1 cellular context compared by ENCODE assay signal in genomic region chr7:116630932-116631449, GRCh38.
TF ChIP-seq lines count a peak whose summit lies in the region.

No MANE protein-coding gene starts in this region.

TF ChIP-seq in HEK293, 187 proteins besides CTCF, POLR2A, EP300 and RAD21 (continued from another document):
- no peak for TF ChIP-seq ZNF404 (tag by site-specific recombination; IDR thresholded peaks at IDR 0.05)
- no peak for TF ChIP-seq ZNF350 (tag by site-specific recombination; IDR thresholded peaks at IDR 0.05)
- TF ChIP-seq ZNF2 (tag by site-specific recombination; IDR thresholded peaks at IDR 0.05), result peak; percentile 27; the same call in 1 of the 2 replicates
- no peak; the same call in 1 of the 2 replicates for TF ChIP-seq ZNF639 (tag by site-specific recombination; IDR thresholded peaks at IDR 0.05)
- TF ChIP-seq TRIM28 (IDR thresholded peaks at IDR 0.05; ENCODE audit: borderline replicate concordance, low read length), result no peak
- no peak for TF ChIP-seq INSM2 (tag by site-specific recombination; IDR thresholded peaks at IDR 0.05)
- TF ChIP-seq OSR2 (tag by site-specific recombination; IDR thresholded peaks at IDR 0.05), result peak; percentile 80
- no peak for TF ChIP-seq ZNF580 (tag by site-specific recombination; IDR thresholded peaks at IDR 0.05)
- no peak for TF ChIP-seq ZNF433 (tag by site-specific recombination; IDR thresholded peaks at IDR 0.05; ENCODE audit: low read depth)
- TF ChIP-seq ZNF280D (tag by site-specific recombination; IDR thresholded peaks at IDR 0.05), result no peak
- TF ChIP-seq TCF7L2 (IDR thresholded peaks at IDR 0.05; ENCODE audit: borderline replicate concordance, low read depth, low read length), result no peak
- no peak for TF ChIP-seq GLIS1 (tag by site-specific recombination; IDR thresholded peaks at IDR 0.05)
- peak; percentile 25; the same call in 1 of the 2 replicates for TF ChIP-seq ZFP37 (tag by site-specific recombination; IDR thresholded peaks at IDR 0.05)
- TF ChIP-seq ZNF362 (tag by site-specific recombination; IDR thresholded peaks at IDR 0.05), result no peak
- TF ChIP-seq ZSCAN18 (tag by site-specific recombination; IDR thresholded peaks at IDR 0.05), result no peak
- peak; percentile 6; the same call in 1 of the 2 replicates for TF ChIP-seq ZBTB48 (tag by site-specific recombination; IDR thresholded peaks at IDR 0.05)
- no peak for TF ChIP-seq MYNN (tag by site-specific recombination; IDR thresholded peaks at IDR 0.05; ENCODE audit: borderline replicate concordance)
- TF ChIP-seq ZNF157 (tag by site-specific recombination; IDR thresholded peaks at IDR 0.05), result no peak
- peak; percentile 89 for TF ChIP-seq PRDM10 (tag by site-specific recombination; IDR thresholded peaks at IDR 0.05)
- no peak for TF ChIP-seq ZNF837 (tag by site-specific recombination; IDR thresholded peaks at IDR 0.05)
- TF ChIP-seq ZNF518A (tag by site-specific recombination; conservative IDR thresholded peaks at IDR 0.05; ENCODE audit: low read depth), result peak; percentile 29; the same call in 1 of the 2 replicates
- peak; percentile 47; the same call in 1 of the 2 replicates for TF ChIP-seq ZNF335 (tag by site-specific recombination; conservative IDR thresholded peaks at IDR 0.05)
- no peak for TF ChIP-seq ZNF311 (tag by site-specific recombination; IDR thresholded peaks at IDR 0.05; ENCODE audit: borderline replicate concordance)
- peak; percentile 55 for TF ChIP-seq ATF2 (tag by site-specific recombination; IDR thresholded peaks at IDR 0.05; ENCODE audit: low read depth)
- TF ChIP-seq SCRT2 (tag by site-specific recombination; IDR thresholded peaks at IDR 0.05), result peak; percentile 68
- TF ChIP-seq ZNF629 (tag by site-specific recombination; IDR thresholded peaks at IDR 0.05), result peak; percentile 97
- TF ChIP-seq ZNF10 (tag by site-specific recombination; IDR thresholded peaks at IDR 0.05), result peak; percentile 63; the same call in 1 of the 2 replicates
- TF ChIP-seq ZBTB8A (tag by site-specific recombination; IDR thresholded peaks at IDR 0.05), result no peak
- TF ChIP-seq ZNF48 (tag by site-specific recombination; IDR thresholded peaks at IDR 0.05), result no peak
- no peak for TF ChIP-seq ZNF555 (tag by site-specific recombination; conservative IDR thresholded peaks at IDR 0.05)
- TF ChIP-seq ZNF626 (tag by site-specific recombination; IDR thresholded peaks at IDR 0.05), result no peak
- peak; percentile 92 for TF ChIP-seq ZNF600 (tag by site-specific recombination; IDR thresholded peaks at IDR 0.05)
- no peak for TF ChIP-seq GLI2 (tag by site-specific recombination; IDR thresholded peaks at IDR 0.05; ENCODE audit: borderline replicate concordance, low read depth)
- TF ChIP-seq MZF1 (tag by site-specific recombination; IDR thresholded peaks at IDR 0.05; ENCODE audit: borderline replicate concordance), result no peak
- TF ChIP-seq ZBTB21 (tag by site-specific recombination; IDR thresholded peaks at IDR 0.05), result peak; percentile 88
- no peak for TF ChIP-seq ZNF274 (IDR thresholded peaks at IDR 0.05; ENCODE audit: low read length)
- no peak for TF ChIP-seq ZNF274 (tag by site-specific recombination; IDR thresholded peaks at IDR 0.05; ENCODE audit: borderline replicate concordance)
- TF ChIP-seq ZNF621 (tag by site-specific recombination; IDR thresholded peaks at IDR 0.05), result no peak
- no peak for TF ChIP-seq SP2 (tag by site-specific recombination; IDR thresholded peaks at IDR 0.05)
- peak; percentile 67 for TF ChIP-seq KLF9 (tag by site-specific recombination; IDR thresholded peaks at IDR 0.05; ENCODE audit: low read depth)
